Comparison of ENCODE assay signal across 20 cellular contexts in the genomic region with DNA sequence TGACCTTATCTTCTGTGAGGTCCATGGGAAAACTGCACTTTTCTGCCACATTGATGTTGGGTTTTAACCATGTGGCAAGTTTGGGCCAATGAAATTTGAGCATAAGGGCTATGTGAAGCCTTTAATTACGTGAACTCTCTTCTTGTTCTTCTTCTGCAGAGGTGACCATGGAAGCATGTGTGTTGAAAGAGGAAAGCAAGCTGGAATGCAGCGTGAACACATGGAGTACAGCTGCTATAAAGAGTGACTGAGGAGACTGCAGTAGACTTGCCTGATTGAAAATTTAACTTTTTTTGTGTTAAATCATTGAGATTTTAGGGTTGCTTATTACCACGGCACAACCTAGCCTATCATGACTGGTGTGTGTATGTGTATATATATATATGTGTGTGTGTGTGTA.
"Had no signal": no experiment of that assay in that cellular context is flagged by ENCODE, and none has a peak within 500 bp of the region (broad histone marks: within the 10 kb centered on the region; RNA-seq: fewer than 3 reads in every experiment).

No MANE protein-coding gene starts in this region.

- H3K36me3 ChIP-seq: SJSA1 had no signal

- H3K9ac ChIP-seq: SK-N-SH had no signal

- H3K4me1 ChIP-seq: SJSA1 had no signal

- DNase-seq: KBM-7, MV-4-11, NCI-H1048, NCI-H1105, NCI-H1417, NCI-H1436 treated with DMSO at 0.1 percent for 48 hours, NCI-H1694, NCI-H187 treated with DMSO at 0.1 percent for 48 hours, NCI-H2029 treated with DMSO at 0.1 percent for 48 hours, NCI-H2107, NCI-H2227 treated with DMSO at 0.1 percent for 48 hours, NCI-H510A, NCI-H524 treated with DMSO at 0.1 percent for 48 hours, NCI-H69, NCI-H774, Right ventricle myocardium superior, RPMI8226, SIG-M5, SK-N-SH had no signal

- H3K27me3 ChIP-seq: SJSA1 had no signal

- H3K9me3 ChIP-seq: SJSA1, SK-N-SH had no signal

- H3K27ac ChIP-seq: SJSA1 had no signal

- H3K4me3 ChIP-seq: SJSA1 had no signal
